In genomic region chr1:221699582-221700519, GRCh38 we compare ENCODE assay signal across 18 cellular contexts. TPM values are rescaled to one million over a fixed set of nuclear protein-coding genes. Genes with fewer than 3 reads are reported as not detected.
A peak's percentile ranks its signal among the peaks of the same experiment; 100 is the strongest.
DNase-seq lines count a peak whose midpoint lies in the region; ATAC-seq and TF ChIP-seq lines count a peak whose summit lies in the region.
"Had no signal": no experiment of that assay in that cellular context is flagged by ENCODE, and none has a peak within 500 bp of the region (broad histone marks: within the 10 kb centered on the region; RNA-seq: fewer than 3 reads in every experiment).

No MANE protein-coding gene starts in this region.

- no peak overlapping the region for H2AFZ ChIP-seq in osteoblast (ENCODE audit: low read length)

- H3K27ac ChIP-seq in epithelial cell of prostate (peak overlapping the region; percentile 5), osteoblast (ENCODE audit: low read depth, low read length) (peak overlapping the region; percentile 34), colonic mucosa (no peak overlapping the region)
- H3K27ac ChIP-seq: cardiac muscle cell, uterus had no signal

- intact Hi-C loops in Calu3 (cut with micrococcal nuclease; ENCODE audit: unreplicated experiment): no loop called here
- intact Hi-C loops in colonic mucosa (cut with DNase I): no loop called here

- peak overlapping the region; percentile 25 for H3K4me2 ChIP-seq in osteoblast (ENCODE audit: insufficient read depth, low read length)

- ATAC-seq in activated CD8-positive, alpha-beta memory T cell treated with anti-CD3 and anti-CD28 coated beads, Interleukin-2, amount 10 ng/mL, durations not matched to agents 7 days and 5 days: no peak
- ATAC-seq: Panc1; stimulated activated naive B cell treated with anti-CD40 and anti-IgM and Interleukin-4, amounts not matched to agents 10 μg/mL and 1 μg/mL and 100 μg/mL, for 72 hours had no signal

- H3K27me3 ChIP-seq in osteoblast (ENCODE audit: insufficient read depth, low read length) (no peaks in the 10 kb centered on the region), colonic mucosa (no peaks in the 10 kb centered on the region)
- H3K27me3 ChIP-seq: cardiac muscle cell, uterus had no signal

- no TSS peak for BruUV-seq in Calu3 (replicated peaks; lab: Mats Ljungman, UMichigan)

- no peak overlapping the region for H3K9ac ChIP-seq in colonic mucosa (ENCODE audit: low read depth in 2 of 2, low read length in 2 of 2)

- no peak overlapping the region for H3K4me3 ChIP-seq in osteoblast (ENCODE audit: insufficient read depth, low read length)
- H3K4me3 ChIP-seq in colonic mucosa: no peak overlapping the region
- H3K4me3 ChIP-seq: cardiac muscle cell, uterus had no signal

- TF ChIP-seq CTCF in Calu3 (IDR thresholded peaks at IDR 0.05; ENCODE audit: unreplicated experiment) (no peak), osteoblast (IDR thresholded peaks at IDR 0.05; ENCODE audit: extremely low read depth, low read depth, low read length) (no peak), colonic mucosa (IDR thresholded peaks at IDR 0.05) (no peak)

- H3K9me3 ChIP-seq in osteoblast (ENCODE audit: low read depth, low read length) (no peaks in the 10 kb centered on the region), colonic mucosa (no peaks in the 10 kb centered on the region)
- H3K9me3 ChIP-seq: uterus had no signal

- DNase-seq in Calu3 (no peak), NCI-H226 (peak; percentile 33), epithelial cell of prostate (ENCODE audit: low read depth, low spot score) (no peak), osteoblast (ENCODE audit: insufficient read length, low spot score, missing footprints) (peak; percentile 70), NCI-H2029 (lab: John Stamatoyannopoulos, UW) (no peak), DMS114 treated with DMSO at 0.1 percent for 48 hours (lab: John Stamatoyannopoulos, UW; ENCODE audit: unreplicated experiment) (no peak), colonic mucosa (no peak)
- no peak for DNase-seq in activated CD8-positive, alpha-beta memory T cell treated with anti-CD3 and anti-CD28 coated beads, Interleukin-2, amount 10 ng/mL, durations not matched to agents 7 days and 5 days
- DNase-seq: CD4-positive, alpha-beta memory T cell; GDM1; head of caudate nucleus; NCI-H187 treated with DMSO at 0.1 percent for 48 hours; NCI-H526; nucleus accumbens; stimulated activated naive B cell treated with anti-CD40 and anti-IgM and Interleukin-4, amounts not matched to agents 10 μg/mL and 1 μg/mL and 100 μg/mL, for 72 hours; uterus had no signal

- H3K9me3 Mint-ChIP-seq in Calu3 (ENCODE audit: low read depth, unreplicated experiment): no peaks in the 10 kb centered on the region
- no peaks in the 10 kb centered on the region for H3K9me3 Mint-ChIP-seq in activated CD8-positive, alpha-beta memory T cell treated with anti-CD3 and anti-CD28 coated beads, Interleukin-2, amount 10 ng/mL, durations not matched to agents 7 days and 5 days (ENCODE audit: low read depth)
- H3K9me3 Mint-ChIP-seq: CD4-positive, alpha-beta memory T cell had no signal

- H3K27ac Mint-ChIP-seq in Calu3 (ENCODE audit: unreplicated experiment): peak overlapping the region; percentile 57
- no peak overlapping the region for H3K27ac Mint-ChIP-seq in activated CD8-positive, alpha-beta memory T cell treated with anti-CD3 and anti-CD28 coated beads, Interleukin-2, amount 10 ng/mL, durations not matched to agents 7 days and 5 days
- H3K27ac Mint-ChIP-seq: stimulated activated naive B cell treated with anti-CD40 and anti-IgM and Interleukin-4, amounts not matched to agents 10 μg/mL and 1 μg/mL and 100 μg/mL, for 72 hours had no signal

- H3K4me1 ChIP-seq in osteoblast (ENCODE audit: insufficient read depth, low read length) (peaks cover 31% of the 10 kb centered on the region), colonic mucosa (no peaks in the 10 kb centered on the region)
- H3K4me1 ChIP-seq: uterus had no signal

- no peaks in the 10 kb centered on the region for H4K20me1 ChIP-seq in osteoblast (ENCODE audit: insufficient read depth, low read length)

- no peaks in the 10 kb centered on the region for H3K27me3 Mint-ChIP-seq in Calu3 (ENCODE audit: unreplicated experiment)
- no peaks in the 10 kb centered on the region for H3K27me3 Mint-ChIP-seq in activated CD8-positive, alpha-beta memory T cell treated with anti-CD3 and anti-CD28 coated beads, Interleukin-2, amount 10 ng/mL, durations not matched to agents 7 days and 5 days
- H3K27me3 Mint-ChIP-seq: CD4-positive, alpha-beta memory T cell; stimulated activated naive B cell treated with anti-CD40 and anti-IgM and Interleukin-4, amounts not matched to agents 10 μg/mL and 1 μg/mL and 100 μg/mL, for 72 hours had no signal

- H3K4me1 Mint-ChIP-seq in Calu3 (ENCODE audit: low read depth, unreplicated experiment): peaks cover 18% of the 10 kb centered on the region
- peaks cover 10% of the 10 kb centered on the region for H3K4me1 Mint-ChIP-seq in activated CD8-positive, alpha-beta memory T cell treated with anti-CD3 and anti-CD28 coated beads, Interleukin-2, amount 10 ng/mL, durations not matched to agents 7 days and 5 days

- H3K79me2 ChIP-seq in osteoblast (ENCODE audit: insufficient read depth, low read length): peaks cover 15% of the 10 kb centered on the region

- peaks cover 21% of the 10 kb centered on the region for H3K36me3 ChIP-seq in osteoblast (ENCODE audit: insufficient read depth, low read length)
- H3K36me3 ChIP-seq in colonic mucosa: no peaks in the 10 kb centered on the region
- H3K36me3 ChIP-seq: uterus had no signal

- H3K4me3 Mint-ChIP-seq in Calu3 (ENCODE audit: low read depth, unreplicated experiment): no peak overlapping the region
- H3K4me3 Mint-ChIP-seq in activated CD8-positive, alpha-beta memory T cell treated with anti-CD3 and anti-CD28 coated beads, Interleukin-2, amount 10 ng/mL, durations not matched to agents 7 days and 5 days: no peak overlapping the region
- H3K4me3 Mint-ChIP-seq: CD4-positive, alpha-beta memory T cell; stimulated activated naive B cell treated with anti-CD40 and anti-IgM and Interleukin-4, amounts not matched to agents 10 μg/mL and 1 μg/mL and 100 μg/mL, for 72 hours had no signal

- H3K36me3 Mint-ChIP-seq in Calu3 (ENCODE audit: insufficient read depth, unreplicated experiment): peaks cover 68% of the 10 kb centered on the region
- peaks cover 57% of the 10 kb centered on the region for H3K36me3 Mint-ChIP-seq in activated CD8-positive, alpha-beta memory T cell treated with anti-CD3 and anti-CD28 coated beads, Interleukin-2, amount 10 ng/mL, durations not matched to agents 7 days and 5 days

- CTCF ChIA-PET in Calu3 (lab: Charles Lee): interaction anchor here (0.6 kb wide), 1 partner anchor 937 kb away, joined by 5 read pairs; no protein-coding TSS in a partner anchor
- CTCF ChIA-PET in activated CD8-positive, alpha-beta memory T cell treated with anti-CD3 and anti-CD28 coated beads, Interleukin-2, amount 10 ng/mL, durations not matched to agents 7 days and 5 days (lab: Charles Lee): interaction anchor here (1.2 to 1.5 kb wide), 3 partner anchors 10 to 25 kb away, joined by 3 read pairs; no protein-coding TSS in a partner anchor

RNA-seq across cellular contexts. Expression of gene DUSP10, which starts 42.0 kb away (rescaled TPM):
- total RNA-seq in Calu3 (2022) (55.1 and 58.2 TPM in 2 replicates), osteoblast (62.2 and 69.5 TPM in 2 replicates), colonic mucosa (1 to 10 TPM; 2.8 to 8.1 TPM)
- 10 to 100 TPM; 14.3 to 46.3 TPM for total RNA-seq in activated CD8-positive, alpha-beta memory T cell treated with anti-CD3 and anti-CD28 coated beads, Interleukin-2, amount 10 ng/mL, durations not matched to agents 7 days and 5 days

Comparison
In these comparisons a context has a peak if more than half of its experiments do, and no peak if none do; other contexts are left out.
1. DNase-seq: peak in NCI-H226 (single experiment) and osteoblast (single experiment); none in Calu3 (single experiment), epithelial cell of prostate (single experiment), NCI-H2029 (single experiment), DMS114 treated with DMSO at 0.1 percent for 48 hours (single experiment), activated CD8-positive, alpha-beta memory T cell treated with anti-CD3 and anti-CD28 coated beads, Interleukin-2, amount 10 ng/mL, durations not matched to agents 7 days and 5 days (single experiment) and colonic mucosa (single experiment).